29 cellular contexts compared by ENCODE assay signal in the genomic region with DNA sequence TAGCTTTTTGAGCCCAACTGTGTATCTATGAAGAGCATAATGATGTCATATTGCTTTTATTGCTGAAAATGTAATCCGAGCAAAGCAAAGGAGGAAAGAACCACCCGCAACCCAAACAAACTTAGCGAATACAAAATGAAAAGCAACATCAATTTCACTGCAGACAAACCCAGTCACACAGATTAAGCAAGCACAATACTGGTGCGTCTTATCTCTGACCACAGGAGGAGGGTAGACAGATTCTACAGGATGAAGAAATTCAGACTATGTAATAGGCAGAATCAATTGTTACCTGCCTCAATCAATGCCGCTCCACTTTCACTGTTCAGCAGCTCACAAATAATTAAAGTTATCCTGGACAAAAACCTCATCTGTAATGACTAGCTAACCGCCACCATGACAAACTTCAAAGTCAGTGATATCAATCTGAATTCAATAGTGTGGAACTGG.
"Had no signal": no experiment of that assay in that cellular context is flagged by ENCODE, and none has a peak within 500 bp of the region (broad histone marks: within the 10 kb centered on the region; RNA-seq: fewer than 3 reads in every experiment).

No MANE protein-coding gene starts in this region.

- H3K27ac Mint-ChIP-seq: activated CD4-positive, alpha-beta memory T cell treated with anti-CD3 and anti-CD28 coated beads, Interleukin-2, amount 10 ng/mL, durations not matched to agents 7 days and 5 days; activated CD4-positive, alpha-beta T cell treated with anti-CD3 and anti-CD28 coated beads, Interleukin-2, amount 10 ng/mL, durations not matched to agents 7 days and 5 days; activated T-cell treated with anti-CD3 and anti-CD28 coated beads, Interleukin-2, amount 50 U/mL, for 24 hours; activated T-helper 17 cell treated with anti-CD3 and anti-CD28 coated beads, Interleukin-2, amount 50 U/mL, for 72 hours; T-helper 1 cell treated with Interleukin-12 subunit alpha and Interleukin-12 subunit beta and Interleukin-4 antibody, amounts not matched to agents 30 μg/mL and 1 μg/mL, for 36 hours had no signal

- DNase-seq: activated CD4-positive, alpha-beta memory T cell treated with anti-CD3 and anti-CD28 coated beads, Interleukin-2, amount 10 ng/mL, durations not matched to agents 7 days and 5 days; activated CD4-positive, alpha-beta T cell treated with anti-CD3 and anti-CD28 coated beads for 1 hour; activated CD4-positive, alpha-beta T cell treated with anti-CD3 and anti-CD28 coated beads, Interleukin-2, amount 10 ng/mL, durations not matched to agents 7 days and 5 days; activated CD8-positive, alpha-beta memory T cell treated with anti-CD3 and anti-CD28 coated beads, Interleukin-2, amount 50 U/mL, for 48 hours; activated gamma-delta T cell treated with Interleukin-2 at 50 U/mL for 16 hours; activated naive CD4-positive, alpha-beta T cell treated with anti-CD3 and anti-CD28 coated beads, Interleukin-2, amount 50 U/mL, for 16 hours; activated T-cell treated with anti-CD3 and anti-CD28 coated beads, Interleukin-2, amount 50 U/mL, for 24 hours; amygdala; colonic mucosa; dorsolateral prefrontal cortex; effector memory CD4-positive, alpha-beta T cell; foreskin fibroblast; left lung; lower lobe of right lung; mesenchymal stem cell; naive thymus-derived CD8-positive, alpha-beta T cell; right cardiac atrium; stimulated activated CD4-positive, alpha-beta T cell treated with anti-CD3 and anti-CD28 coated beads, Interleukin-12 subunit alpha, Interleukin-12 subunit beta, amount 100 ng/mL, for 4 hours; stimulated activated CD4-positive, alpha-beta T cell treated with anti-CD3 and anti-CD28 coated beads, Interleukin-4, amount 100 ng/mL, for 1 hour; stimulated activated naive CD8-positive, alpha-beta T cell treated with anti-CD3 and anti-CD28 coated beads, Interleukin-15, Interleukin-2, amounts not matched to agents 100 U/mL and 50 U/mL, for 24 hours; T-helper 9 cell; testis; transverse colon had no signal

- H3K4me1 ChIP-seq: colonic mucosa, left lung, lower lobe of right lung, testis, transverse colon had no signal

- H3K4me1 Mint-ChIP-seq: activated CD4-positive, alpha-beta memory T cell treated with anti-CD3 and anti-CD28 coated beads, Interleukin-2, amount 10 ng/mL, durations not matched to agents 7 days and 5 days; activated CD4-positive, alpha-beta T cell treated with anti-CD3 and anti-CD28 coated beads, Interleukin-2, amount 10 ng/mL, durations not matched to agents 7 days and 5 days; activated T-helper 17 cell treated with anti-CD3 and anti-CD28 coated beads, Interleukin-2, amount 50 U/mL, for 72 hours; naive thymus-derived CD8-positive, alpha-beta T cell had no signal

- H3K4me3 ChIP-seq: colonic mucosa, dorsolateral prefrontal cortex, left lung, lower lobe of right lung, skin epidermis, testis, transverse colon had no signal

- H3K9me3 ChIP-seq: colonic mucosa, left lung, lower lobe of right lung, testis, transverse colon had no signal

- ATAC-seq: activated T-helper 17 cell treated with anti-CD3 and anti-CD28 coated beads, Interleukin-2, amount 50 U/mL, for 72 hours; left lung; lower lobe of right lung; naive thymus-derived CD8-positive, alpha-beta T cell; right cardiac atrium; stimulated activated naive CD8-positive, alpha-beta T cell treated with anti-CD3 and anti-CD28 coated beads, Interleukin-15, Interleukin-2, amounts not matched to agents 100 U/mL and 50 U/mL, for 24 hours; WTC11 had no signal

- FAIRE-seq: endothelial cell of umbilical vein, urothelium cell line had no signal

- H3K9me3 Mint-ChIP-seq: activated CD4-positive, alpha-beta memory T cell treated with anti-CD3 and anti-CD28 coated beads, Interleukin-2, amount 10 ng/mL, durations not matched to agents 7 days and 5 days; activated CD4-positive, alpha-beta T cell treated with anti-CD3 and anti-CD28 coated beads, Interleukin-2, amount 10 ng/mL, durations not matched to agents 7 days and 5 days; activated T-cell treated with anti-CD3 and anti-CD28 coated beads, Interleukin-2, amount 50 U/mL, for 24 hours; activated T-helper 17 cell treated with anti-CD3 and anti-CD28 coated beads, Interleukin-2, amount 50 U/mL, for 72 hours; naive thymus-derived CD8-positive, alpha-beta T cell; T-helper 1 cell treated with Interleukin-12 subunit alpha and Interleukin-12 subunit beta and Interleukin-4 antibody, amounts not matched to agents 30 μg/mL and 1 μg/mL, for 36 hours; WTC11 had no signal

- H3K36me3 Mint-ChIP-seq: WTC11 had no signal

- H3K36me3 ChIP-seq: colonic mucosa, lower lobe of right lung, transverse colon had no signal

- H3K27me3 Mint-ChIP-seq: activated CD4-positive, alpha-beta memory T cell treated with anti-CD3 and anti-CD28 coated beads, Interleukin-2, amount 10 ng/mL, durations not matched to agents 7 days and 5 days; activated CD4-positive, alpha-beta T cell treated with anti-CD3 and anti-CD28 coated beads, Interleukin-2, amount 10 ng/mL, durations not matched to agents 7 days and 5 days; activated T-cell treated with anti-CD3 and anti-CD28 coated beads, Interleukin-2, amount 50 U/mL, for 24 hours; activated T-helper 17 cell treated with anti-CD3 and anti-CD28 coated beads, Interleukin-2, amount 50 U/mL, for 72 hours; naive thymus-derived CD8-positive, alpha-beta T cell had no signal

- H3K4me3 Mint-ChIP-seq: activated CD4-positive, alpha-beta memory T cell treated with anti-CD3 and anti-CD28 coated beads, Interleukin-2, amount 10 ng/mL, durations not matched to agents 7 days and 5 days; activated CD4-positive, alpha-beta T cell treated with anti-CD3 and anti-CD28 coated beads, Interleukin-2, amount 10 ng/mL, durations not matched to agents 7 days and 5 days; activated T-cell treated with anti-CD3 and anti-CD28 coated beads, Interleukin-2, amount 50 U/mL, for 24 hours; activated T-helper 17 cell treated with anti-CD3 and anti-CD28 coated beads, Interleukin-2, amount 50 U/mL, for 72 hours; naive thymus-derived CD8-positive, alpha-beta T cell; T-helper 1 cell treated with Interleukin-12 subunit alpha and Interleukin-12 subunit beta and Interleukin-4 antibody, amounts not matched to agents 30 μg/mL and 1 μg/mL, for 36 hours; WTC11 had no signal

- H3K27me3 ChIP-seq: colonic mucosa, dorsolateral prefrontal cortex, left lung, testis, transverse colon had no signal

- H3K27ac ChIP-seq: colonic mucosa, dorsolateral prefrontal cortex, left lung, lower lobe of right lung, skin epidermis, testis, transverse colon had no signal
